16 cellular contexts compared by ENCODE assay signal in the genomic region with DNA sequence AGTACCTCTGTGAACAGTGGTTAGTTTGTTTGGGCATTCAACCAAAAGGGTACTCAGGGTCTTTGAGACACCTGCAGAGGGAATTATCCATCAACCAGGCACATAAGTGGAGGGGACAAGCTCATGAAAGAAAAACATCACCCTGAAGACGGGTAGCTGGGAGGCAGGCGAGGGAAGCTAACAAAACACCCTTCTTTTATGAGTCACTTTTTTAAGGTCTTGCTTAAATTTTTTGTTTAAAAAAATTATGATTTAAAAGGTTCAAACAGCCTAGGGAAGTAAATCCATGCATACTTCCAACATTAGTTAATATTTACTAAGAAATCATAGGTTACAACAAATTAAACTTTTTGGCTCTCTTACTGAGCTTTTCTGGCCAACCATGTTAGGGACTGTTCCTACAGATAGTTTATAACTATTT.
DNase-seq lines count a peak whose midpoint lies in the region; FAIRE-seq and TF ChIP-seq lines count a peak whose summit lies in the region.
"Had no signal": no experiment of that assay in that cellular context is flagged by ENCODE, and none has a peak within 500 bp of the region (broad histone marks: within the 10 kb centered on the region; RNA-seq: fewer than 3 reads in every experiment).

No MANE protein-coding gene starts in this region.

- DNase-seq in Daoy (ENCODE audit: low read depth), result peak; percentile 33
- peak; percentile 30 for DNase-seq in NCI-H2029 (lab: John Stamatoyannopoulos, UW)
- peak; percentile 49 for DNase-seq in brain pericyte (ENCODE audit: low read depth, low spot score)
- no peak for DNase-seq in osteocyte (ENCODE audit: extremely low spot score, unreplicated experiment)
- no peak for DNase-seq in ureter (ENCODE audit: low spot score)
- DNase-seq in H54 (ENCODE audit: insufficient read length, low spot score), result no peak
- no peak for DNase-seq in RWPE1 (ENCODE audit: low spot score)
- no peak for DNase-seq in occipital lobe (lab: John Stamatoyannopoulos, UW)
- DNase-seq: activated CD4-positive, alpha-beta memory T cell treated with anti-CD3 and anti-CD28 coated beads for 36 hours; activated naive CD4-positive, alpha-beta T cell treated with anti-CD3 and anti-CD28 coated beads, Interleukin-2, amount 50 U/mL, for 16 hours; activated T-cell treated with anti-CD3 and anti-CD28 coated beads, Interleukin-2, amount 50 U/mL, for 1 hour; heart right ventricle; islet precursor cell; retina had no signal

- H3K27me3 Mint-ChIP-seq in osteocyte (ENCODE audit: unreplicated experiment), result no peaks in the 10 kb centered on the region
- H3K27me3 Mint-ChIP-seq: activated CD4-positive, alpha-beta memory T cell treated with anti-CD3 and anti-CD28 coated beads for 36 hours; memory B cell had no signal

- peak overlapping the region; percentile 92 for H3K27ac Mint-ChIP-seq in osteocyte (ENCODE audit: unreplicated experiment)
- H3K27ac Mint-ChIP-seq: activated CD4-positive, alpha-beta memory T cell treated with anti-CD3 and anti-CD28 coated beads for 36 hours; memory B cell had no signal

- H3K9me3 Mint-ChIP-seq in osteocyte (ENCODE audit: unreplicated experiment), result peaks cover 7% of the 10 kb centered on the region
- H3K9me3 Mint-ChIP-seq: activated CD4-positive, alpha-beta memory T cell treated with anti-CD3 and anti-CD28 coated beads for 36 hours; memory B cell had no signal

- no peak overlapping the region for H3K27ac ChIP-seq in RWPE1

- POLR2A ChIA-PET in RWPE1 (lab: Yijun Ruan, JAX; ENCODE audit: low non-redundant PET), result no interaction called here

- no peak for TF ChIP-seq CTCF in osteocyte (IDR thresholded peaks at IDR 0.05)
- no peak for TF ChIP-seq CTCF in RWPE1 (conservative IDR thresholded peaks at IDR 0.05; ENCODE audit: low read depth)

- TF ChIP-seq POLR2A in H54 (IDR thresholded peaks at IDR 0.05; ENCODE audit: low read depth, low read length), result no peak

- H3K4me1 Mint-ChIP-seq in osteocyte (ENCODE audit: unreplicated experiment), result peaks cover 47% of the 10 kb centered on the region
- H3K4me1 Mint-ChIP-seq: memory B cell had no signal

- CTCF ChIA-PET in RWPE1 (lab: Yijun Ruan, JAX), result interaction anchor here (0.7 kb wide), 1 partner anchor 238 kb away, joined by 4 read pairs; no protein-coding TSS in a partner anchor

- FAIRE-seq in H54 (lab: Jason Lieb, UNC), result no peak
- FAIRE-seq: bronchial epithelial cell had no signal

- no peak overlapping the region for H3K4me3 Mint-ChIP-seq in osteocyte (ENCODE audit: unreplicated experiment)
- H3K4me3 Mint-ChIP-seq: activated CD4-positive, alpha-beta memory T cell treated with anti-CD3 and anti-CD28 coated beads for 36 hours; memory B cell had no signal

- H3K36me3 Mint-ChIP-seq in osteocyte (ENCODE audit: unreplicated experiment), result peaks cover 5% of the 10 kb centered on the region
- H3K36me3 Mint-ChIP-seq: activated CD4-positive, alpha-beta memory T cell treated with anti-CD3 and anti-CD28 coated beads for 36 hours had no signal

Comparison
In these comparisons a context has a peak if more than half of its experiments do, and no peak if none do; other contexts are left out.
1. DNase-seq: peak in Daoy (single experiment), NCI-H2029 (single experiment) and brain pericyte (single experiment); none in osteocyte (single experiment), ureter (single experiment), H54 (single experiment), RWPE1 (single experiment) and occipital lobe (single experiment).